In genomic region chr2:124580263-124580662, GRCh38 we compare ENCODE assay signal across 7 cellular contexts.
"Had no signal": no experiment of that assay in that cellular context is flagged by ENCODE, and none has a peak within 500 bp of the region (broad histone marks: within the 10 kb centered on the region; RNA-seq: fewer than 3 reads in every experiment).

No MANE protein-coding gene starts in this region.

- H3K4me3 ChIP-seq: GM23338 had no signal

- DNase-seq: H9, HCEC 1CT, KBM-7 had no signal

- H3K9ac ChIP-seq: KMS-11 had no signal

- ATAC-seq: GM23338, HepG2 had no signal

- H3K4me2 ChIP-seq: GM23338, KMS-11 had no signal

- H3K27ac ChIP-seq: HL-60, KMS-11 had no signal

- H2AFZ ChIP-seq: GM23338 had no signal
